9 cellular contexts compared by ENCODE assay signal in genomic region chr12:122862872-122863701, GRCh38. TPM values are rescaled to one million over a fixed set of nuclear protein-coding genes. Genes with fewer than 3 reads are reported as not detected.
A peak's percentile ranks its signal among the peaks of the same experiment; 100 is the strongest.
DNase-seq lines count a peak whose midpoint lies in the region; ATAC-seq and TF ChIP-seq lines count a peak whose summit lies in the region.
"Had no signal": no experiment of that assay in that cellular context is flagged by ENCODE, and none has a peak within 500 bp of the region (broad histone marks: within the 10 kb centered on the region; RNA-seq: fewer than 3 reads in every experiment).

No MANE protein-coding gene starts in this region.

- peak overlapping the region; percentile 58 to 66 (median 61) for H3K27ac ChIP-seq in esophagus muscularis mucosa (replicated peaks in 1 of 4)
- H3K27ac ChIP-seq in osteoblast (ENCODE audit: low read depth, low read length): no peak overlapping the region
- H3K27ac ChIP-seq: KMS-11 had no signal

- H3K9me3 ChIP-seq in esophagus muscularis mucosa: no peaks in the 10 kb centered on the region
- H3K9me3 ChIP-seq in osteoblast (ENCODE audit: low read depth, low read length): no peaks in the 10 kb centered on the region

- DNase-seq in DMS79 treated with DMSO at 0.1 percent for 48 hours (lab: John Stamatoyannopoulos, UW): peak; percentile 63
- peak; percentile 94 for DNase-seq in NCI-H510A treated with DMSO at 0.1 percent for 48 hours (lab: John Stamatoyannopoulos, UW)
- no peak for DNase-seq in esophagus muscularis mucosa (ENCODE audit: extremely low spot score)
- DNase-seq in osteoblast (ENCODE audit: insufficient read length, low spot score, missing footprints): peak; percentile 89
- no peak for DNase-seq in amniotic stem cell (lab: John Stamatoyannopoulos, UW)
- no peak for DNase-seq in iPS-NIHi11 (ENCODE audit: low spot score)

- H3K4me1 ChIP-seq in esophagus muscularis mucosa (peaks cover 51 to 65% (median 59%) of the 10 kb centered on the region in 4 donors), osteoblast (ENCODE audit: insufficient read depth, low read length) (no peaks in the 10 kb centered on the region)

- no peaks in the 10 kb centered on the region for H3K27me3 ChIP-seq in esophagus muscularis mucosa
- no peaks in the 10 kb centered on the region for H3K27me3 ChIP-seq in osteoblast (ENCODE audit: insufficient read depth, low read length)

- no peak overlapping the region for H3K4me2 ChIP-seq in osteoblast (ENCODE audit: insufficient read depth, low read length)
- H3K4me2 ChIP-seq: KMS-11 had no signal

- ATAC-seq in GM21723 (IDR thresholded peaks at IDR 0.05; ENCODE audit: unreplicated experiment) (no peak), HG02938 (IDR thresholded peaks at IDR 0.05; ENCODE audit: unreplicated experiment) (no peak)

- no peak for TF ChIP-seq EP300 in esophagus muscularis mucosa (IDR thresholded peaks at IDR 0.05)

- H3K79me2 ChIP-seq in osteoblast (ENCODE audit: insufficient read depth, low read length): peaks cover 2% of the 10 kb centered on the region

- no peak for TF ChIP-seq POLR2A in esophagus muscularis mucosa (IDR thresholded peaks at IDR 0.05; ENCODE audit: low read depth)

- intact Hi-C loops in esophagus muscularis mucosa (cut with DNase I): no loop called here

- WGBS in esophagus muscularis mucosa: 76% methylated on average over 7 of the region's 12 CpGs

- no peak overlapping the region for H2AFZ ChIP-seq in osteoblast (ENCODE audit: low read length)

- H3K36me3 ChIP-seq in esophagus muscularis mucosa (peaks cover 13 to 67% (median 61%) of the 10 kb centered on the region in 4 donors), osteoblast (ENCODE audit: insufficient read depth, low read length) (peaks cover 20% of the 10 kb centered on the region)

- no peak overlapping the region for H3K4me3 ChIP-seq in esophagus muscularis mucosa
- no peak overlapping the region for H3K4me3 ChIP-seq in osteoblast (ENCODE audit: insufficient read depth, low read length)

- H4K20me1 ChIP-seq in osteoblast (ENCODE audit: insufficient read depth, low read length): no peaks in the 10 kb centered on the region

- TF ChIP-seq CTCF in esophagus muscularis mucosa (IDR thresholded peaks at IDR 0.05): no peak
- no peak for TF ChIP-seq CTCF in osteoblast (IDR thresholded peaks at IDR 0.05; ENCODE audit: extremely low read depth, low read depth, low read length)

RNA-seq across cellular contexts. Expression of gene HIP1R, which starts 27.8 kb away (rescaled TPM):
- total RNA-seq in esophagus muscularis mucosa (10 to 100 TPM; 13.3 to 38.3 (median 23.7) TPM), osteoblast (19.4 and 21.0 TPM in 2 replicates)

RNA-seq across cellular contexts. Expression of gene VPS37B, which starts 32.8 kb away (rescaled TPM):
- total RNA-seq in esophagus muscularis mucosa (10 to 100 TPM; 21.2 to 52.4 (median 38.1) TPM), osteoblast (19.2 and 20.6 TPM in 2 replicates)

Comparison
In these comparisons a context has a peak if more than half of its experiments do, and no peak if none do; other contexts are left out.
1. DNase-seq: peak in DMS79 treated with DMSO at 0.1 percent for 48 hours (single experiment), NCI-H510A treated with DMSO at 0.1 percent for 48 hours (single experiment) and osteoblast (single experiment); none in esophagus muscularis mucosa (single experiment), amniotic stem cell (single experiment) and iPS-NIHi11 (single experiment).